1 cellular context compared by ENCODE assay signal in genomic region chr9:131739988-131740648, GRCh38.
TF ChIP-seq lines count a peak whose summit lies in the region.

Gene RAPGEF1, minus strand, starts transcription at chr9:131740076. Its CDS starts 246 bp downstream, at chr9:131739830.

TF ChIP-seq in H1, 55 proteins besides CTCF, POLR2A, EP300 and RAD21 (continued from another document):
- TF ChIP-seq, protein P1, sequence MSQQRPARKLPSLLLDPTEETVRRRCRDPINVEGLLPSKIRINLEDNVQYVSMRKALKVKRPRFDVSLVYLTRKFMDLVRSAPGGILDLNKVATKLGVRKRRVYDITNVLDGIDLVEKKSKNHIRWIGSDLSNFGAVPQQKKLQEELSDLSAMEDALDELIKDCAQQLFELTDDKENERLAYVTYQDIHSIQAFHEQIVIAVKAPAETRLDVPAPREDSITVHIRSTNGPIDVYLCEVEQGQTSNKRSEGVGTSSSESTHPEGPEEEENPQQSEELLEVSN (IDR thresholded peaks at IDR 0.05) = no peak
- peak; percentile 65; the same call in 1 of the 2 replicates for TF ChIP-seq KDM1A (IDR thresholded peaks at IDR 0.05; ENCODE audit: borderline replicate concordance, low read length)
- peak; percentile 4; the same call in 1 of the 2 replicates for TF ChIP-seq TAF1 (IDR thresholded peaks at IDR 0.05; ENCODE audit: low read depth, low read length)
- TF ChIP-seq, protein P2, sequence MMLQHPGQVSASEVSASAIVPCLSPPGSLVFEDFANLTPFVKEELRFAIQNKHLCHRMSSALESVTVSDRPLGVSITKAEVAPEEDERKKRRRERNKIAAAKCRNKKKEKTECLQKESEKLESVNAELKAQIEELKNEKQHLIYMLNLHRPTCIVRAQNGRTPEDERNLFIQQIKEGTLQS (IDR thresholded peaks at IDR 0.05; ENCODE audit: insufficient read depth, low read depth, low read length) = peak; percentile 61; the same call in 1 of the 2 replicates
- TF ChIP-seq CREB1 (IDR thresholded peaks at IDR 0.05) = no peak
- peak; percentile 40; the same call in 1 of the 2 replicates for TF ChIP-seq TEAD4 (IDR thresholded peaks at IDR 0.05; ENCODE audit: low read depth, low read length)
- TF ChIP-seq POLR2AphosphoS5 (IDR thresholded peaks at IDR 0.05; ENCODE audit: low read depth, low read length) = no peak
- 0 out of 4 replicates have a peak, but pooled peaks of 1 of the 2 experiments have one; percentile 28 for TF ChIP-seq HDAC2 (IDR thresholded peaks at IDR 0.05; ENCODE audit: borderline replicate concordance in 1 of 2, low read depth in 2 of 2, low read length in 2 of 2)
